Comparison of ENCODE assay signal across 25 cellular contexts in genomic region chr3:35931867-35932266, GRCh38.
A peak's percentile ranks its signal among the peaks of the same experiment; 100 is the strongest.
DNase-seq lines count a peak whose midpoint lies in the region; ATAC-seq and TF ChIP-seq lines count a peak whose summit lies in the region.
"Had no signal": no experiment of that assay in that cellular context is flagged by ENCODE, and none has a peak within 500 bp of the region (broad histone marks: within the 10 kb centered on the region; RNA-seq: fewer than 3 reads in every experiment).

No MANE protein-coding gene starts in this region.

- no peaks in the 10 kb centered on the region for H4K20me1 ChIP-seq in SK-N-SH (ENCODE audit: insufficient read depth)

- no peak overlapping the region for H2BK120ac ChIP-seq in mesendoderm (ENCODE audit: low read depth, low read length)

- no peak overlapping the region for H2AK5ac ChIP-seq in mesendoderm (ENCODE audit: low read length)

- H3K4me3 ChIP-seq in SK-N-SH (ENCODE audit: low read depth in 2 of 2, low read length in 1 of 2), result no peak overlapping the region
- no peak overlapping the region for H3K4me3 ChIP-seq in fibroblast of the aortic adventitia (ENCODE audit: low read depth, low read length)
- H3K4me3 ChIP-seq in mesendoderm (ENCODE audit: low read length), result no peak overlapping the region
- H3K4me3 ChIP-seq: GM23248, K562, SK-N-MC had no signal

- DNase-seq in SK-N-SH (no peak), caudate nucleus (lab: John Stamatoyannopoulos, UW) (no peak), fibroblast of the aortic adventitia (ENCODE audit: low read depth) (peak; percentile 50), NCI-H69 (lab: John Stamatoyannopoulos, UW) (no peak), NCI-H510A (lab: John Stamatoyannopoulos, UW) (no peak), mesendoderm (no peak), hypothalamus (lab: John Stamatoyannopoulos, UW) (no peak)
- DNase-seq: ACHN; BE2C; Calu3; CD8-positive, alpha-beta memory T cell; DMS79 treated with DMSO at 0.1 percent for 48 hours; GM23248; H9; Kasumi-1; NCI-H1092 treated with DMSO at 0.1 percent for 48 hours; NCI-H1436 treated with DMSO at 0.1 percent for 48 hours; NCI-H187 treated with DMSO at 0.1 percent for 48 hours; NCI-H446; NCI-H526; SIG-M5 had no signal

- no peak overlapping the region for H2BK5ac ChIP-seq in mesendoderm (ENCODE audit: low read length)

- H3K18ac ChIP-seq in mesendoderm (ENCODE audit: low read length), result no peak overlapping the region

- H3K56ac ChIP-seq in mesendoderm (ENCODE audit: low read length), result no peak overlapping the region

- H4K5ac ChIP-seq in mesendoderm (ENCODE audit: low read length), result no peak overlapping the region

- no peaks in the 10 kb centered on the region for H3K9me2 ChIP-seq in SK-N-SH

- H3K4me1 ChIP-seq in SK-N-SH (ENCODE audit: control insufficient read depth in 1 of 2, insufficient read depth in 2 of 2, low read depth in 1 of 2, low read length in 1 of 2) (peaks cover 7 to 39% of the 10 kb centered on the region in 2 experiments), mesendoderm (ENCODE audit: control insufficient read depth, low read depth, low read length) (no peaks in the 10 kb centered on the region)
- H3K4me1 ChIP-seq: BE2C had no signal

- H3K23ac ChIP-seq in mesendoderm (ENCODE audit: low read length), result no peak overlapping the region

- no peaks in the 10 kb centered on the region for H3K27me3 ChIP-seq in SK-N-SH (ENCODE audit: insufficient read depth)
- no peaks in the 10 kb centered on the region for H3K27me3 ChIP-seq in mesendoderm (ENCODE audit: insufficient read depth, low read length, poor library complexity)
- H3K27me3 ChIP-seq: BE2C had no signal

- CTCF ChIA-PET in SK-N-SH (lab: Yijun Ruan, JAX), result no interaction called here

- no peak overlapping the region for H4K8ac ChIP-seq in mesendoderm (ENCODE audit: low read depth, low read length)

- TF ChIP-seq CTCF in SK-N-SH (IDR thresholded peaks at IDR 0.05), result no peak
- TF ChIP-seq CTCF in fibroblast of the aortic adventitia (IDR thresholded peaks at IDR 0.05; ENCODE audit: insufficient read depth, low read length), result no peak

- no peak for ATAC-seq in SK-N-SH treated with all-trans-retinoic acid at 6 μM for 48 hours
- ATAC-seq: K562 had no signal

- H3K9me3 ChIP-seq in SK-N-SH, result no peaks in the 10 kb centered on the region
- H3K9me3 ChIP-seq: BE2C had no signal

- H2BK15ac ChIP-seq in mesendoderm (replicated peaks; ENCODE audit: low read depth), result no peak overlapping the region

- 0 out of 2 replicates have a peak overlapping the region, but pooled peaks have one; percentile 20 for H2AFZ ChIP-seq in SK-N-SH (ENCODE audit: low read depth)
- H2AFZ ChIP-seq: GM23248 had no signal

- H3K36me3 ChIP-seq in SK-N-SH (replicated peaks in 1 of 2; ENCODE audit: control insufficient read depth in 1 of 2, insufficient read depth in 2 of 2, low read length in 1 of 2) (no peaks in the 10 kb centered on the region), mesendoderm (ENCODE audit: control insufficient read depth, insufficient read depth, low read length) (no peaks in the 10 kb centered on the region)
- H3K36me3 ChIP-seq: BE2C had no signal

- no peak for TF ChIP-seq RAD21 in SK-N-SH (IDR thresholded peaks at IDR 0.05; ENCODE audit: low read length)

- peaks cover 25% of the 10 kb centered on the region for H3F3A ChIP-seq in SK-N-SH (replicated peaks; ENCODE audit: insufficient read depth)

- 44% methylated on average over 1 of the region's 1 CpG for WGBS in SK-N-SH (ENCODE audit: low lambda C conversion rate)
- no CpG with 5 or more reads among the region's 1 CpG for WGBS in mesendoderm (ENCODE audit: extremely low coverage, insufficient coverage, low lambda C conversion rate)

- peak in 1 of 2 experiments; percentile 23; a peak in 1 of 4 replicates for TF ChIP-seq EP300 in SK-N-SH (IDR thresholded peaks at IDR 0.05; ENCODE audit: borderline replicate concordance in 1 of 2, low read depth in 1 of 2, low read length in 1 of 2)

- POLR2A ChIA-PET in SK-N-SH (lab: Yijun Ruan, JAX), result no interaction called here

- H3K9ac ChIP-seq in SK-N-SH (peak overlapping the region; percentile 20; the same call in 1 of the 2 replicates), mesendoderm (ENCODE audit: low read length) (no peak overlapping the region)
- H3K9ac ChIP-seq: GM23248 had no signal

- no peaks in the 10 kb centered on the region for H3K79me1 ChIP-seq in mesendoderm (ENCODE audit: low read length)

- H3K27ac ChIP-seq in SK-N-SH (ENCODE audit: low read depth in 2 of 2, low read length in 1 of 2), result peak overlapping the region in 1 of 2 experiments; percentile 84; a peak in 2 of 4 replicates
- peak overlapping the region; percentile 22 for H3K27ac ChIP-seq in caudate nucleus (ENCODE audit: low read depth, low read length)
- no peak overlapping the region for H3K27ac ChIP-seq in mesendoderm (ENCODE audit: low read depth, low read length)
- H3K27ac ChIP-seq: 22Rv1, GM23248, SK-N-MC had no signal

- H3K79me2 ChIP-seq in SK-N-SH (ENCODE audit: insufficient read depth) (no peaks in the 10 kb centered on the region), mesendoderm (ENCODE audit: control insufficient read depth, insufficient read depth, low read length) (no peaks in the 10 kb centered on the region)

- H3K4me2 ChIP-seq in SK-N-SH (peak overlapping the region; percentile 29; the same call in 1 of the 2 replicates), mesendoderm (ENCODE audit: low read length) (no peak overlapping the region)

- H3K4ac ChIP-seq in mesendoderm (ENCODE audit: low read depth, low read length), result no peak overlapping the region

TF ChIP-seq in SK-N-SH, 30 proteins besides CTCF, POLR2A, EP300 and RAD21:
- TF ChIP-seq TEAD4 (IDR thresholded peaks at IDR 0.05; ENCODE audit: borderline replicate concordance, insufficient read depth), result 0 out of 2 replicates have a peak, but pooled peaks have one; percentile 28
- no peak for TF ChIP-seq IRF3 (IDR thresholded peaks at IDR 0.05; ENCODE audit: low read depth, low read length)
- peak; percentile 48 for TF ChIP-seq PBX3 (IDR thresholded peaks at IDR 0.05)
- TF ChIP-seq FOSL2 (IDR thresholded peaks at IDR 0.05; ENCODE audit: borderline replicate concordance, low read depth), result peak; percentile 25; the same call in 1 of the 2 replicates
- no peak for TF ChIP-seq POLR2AphosphoS5 (IDR thresholded peaks at IDR 0.05; ENCODE audit: low read depth, low read length)
- no peak for TF ChIP-seq RCOR1 (IDR thresholded peaks at IDR 0.05; ENCODE audit: low read length)
TF ChIP-seq in SK-N-SH: peak in this region for 3.

TF ChIP-seq in SK-N-SH treated with all-trans-retinoic acid at 6 μM for 48 hours, 23 proteins besides CTCF, POLR2A, EP300 and RAD21:
- TF ChIP-seq CSRNP3 (CRISPR knock-in tag; IDR thresholded peaks at IDR 0.05) (no peak), ZNF70 (CRISPR knock-in tag; IDR thresholded peaks at IDR 0.05) (no peak), TCF4 (CRISPR knock-in tag; IDR thresholded peaks at IDR 0.05; ENCODE audit: borderline replicate concordance) (no peak), SNAI2 (CRISPR knock-in tag; IDR thresholded peaks at IDR 0.05) (no peak), ARNTL (CRISPR knock-in tag; IDR thresholded peaks at IDR 0.05; ENCODE audit: borderline replicate concordance, low read depth) (no peak), TOX (CRISPR knock-in tag; IDR thresholded peaks at IDR 0.05; ENCODE audit: borderline replicate concordance) (no peak), BACH2 (CRISPR knock-in tag; IDR thresholded peaks at IDR 0.05; ENCODE audit: borderline replicate concordance) (no peak)
TF ChIP-seq in SK-N-SH treated with all-trans-retinoic acid at 6 μM for 48 hours: peak in this region for 0.
